ENCODE assay signal across 13 cellular contexts in genomic region chr1:34088001-34088400, GRCh38.
DNase-seq lines count a peak whose midpoint lies in the region; ATAC-seq and TF ChIP-seq lines count a peak whose summit lies in the region.
"Had no signal": no experiment of that assay in that cellular context is flagged by ENCODE, and none has a peak within 500 bp of the region (broad histone marks: within the 10 kb centered on the region; RNA-seq: fewer than 3 reads in every experiment).

No MANE protein-coding gene starts in this region.

- TF ChIP-seq POLR2A in vagina (IDR thresholded peaks at IDR 0.05) = no peak

- ATAC-seq in GM18870 (IDR thresholded peaks at IDR 0.05; ENCODE audit: unreplicated experiment) = no peak
- ATAC-seq: A549 had no signal

- BruUV-seq in Caco-2 (replicated peaks; lab: Mats Ljungman, UMichigan) = no TSS peak

- POLR2A ChIA-PET in Caco-2 (lab: Charles Lee) = no interaction called here

- TF ChIP-seq CTCF in glutamatergic neuron (IDR thresholded peaks at IDR 0.05; ENCODE audit: partially characterized antibody, unreplicated experiment) (no peak), vagina (IDR thresholded peaks at IDR 0.05) (no peak), Caco-2 (IDR thresholded peaks at IDR 0.05; ENCODE audit: insufficient read depth in 1 of 2, low read depth in 1 of 2, low read length in 1 of 2, severe bottlenecking in 1 of 2, unreplicated experiment in 1 of 2) (no peak)

- H3K4me3 ChIP-seq in vagina (no peak overlapping the region), Caco-2 (ENCODE audit: low read depth, low read length) (no peak overlapping the region)
- H3K4me3 ChIP-seq: A549, HAP-1 had no signal

- H3K27ac ChIP-seq in vagina = no peak overlapping the region
- H3K27ac ChIP-seq: A549, C4-2B had no signal

- peaks cover 8% of the 10 kb centered on the region for H3K27me3 Mint-ChIP-seq in glutamatergic neuron (ENCODE audit: unreplicated experiment)
- peaks cover 16% of the 10 kb centered on the region for H3K27me3 Mint-ChIP-seq in Caco-2 (ENCODE audit: insufficient read depth, unreplicated experiment)

- no peak overlapping the region for H3K4me3 Mint-ChIP-seq in glutamatergic neuron (ENCODE audit: unreplicated experiment)
- H3K4me3 Mint-ChIP-seq in Caco-2 (ENCODE audit: unreplicated experiment) = no peak overlapping the region
- H3K4me3 Mint-ChIP-seq: CD4-positive, alpha-beta memory T cell had no signal

- H3K4me1 ChIP-seq in vagina = no peaks in the 10 kb centered on the region
- no peaks in the 10 kb centered on the region for H3K4me1 ChIP-seq in Caco-2
- H3K4me1 ChIP-seq: A549, BE2C, HAP-1 had no signal

- no peaks in the 10 kb centered on the region for H3K9me3 ChIP-seq in vagina
- no peaks in the 10 kb centered on the region for H3K9me3 ChIP-seq in Caco-2
- H3K9me3 ChIP-seq: A549, BE2C, HAP-1 had no signal

- peaks cover 2% of the 10 kb centered on the region for H3K4me1 Mint-ChIP-seq in glutamatergic neuron (ENCODE audit: low read depth, unreplicated experiment)
- no peaks in the 10 kb centered on the region for H3K4me1 Mint-ChIP-seq in Caco-2 (ENCODE audit: low read depth, unreplicated experiment)
- H3K4me1 Mint-ChIP-seq: CD4-positive, alpha-beta memory T cell had no signal

- DNase-seq in ELF-1 (ENCODE audit: low read depth, low spot score) = peak; percentile 67
- DNase-seq in NCI-H1417 treated with DMSO at 0.1 percent for 48 hours (lab: John Stamatoyannopoulos, UW) = peak; percentile 10
- DNase-seq in glutamatergic neuron = peak; percentile 46
- DNase-seq in vagina (ENCODE audit: extremely low spot score in 2 of 2) = peak; percentile 37 to 77
- DNase-seq in Caco-2 = no peak
- DNase-seq: BE2C; CD4-positive, alpha-beta memory T cell; DND-41; GF-D8 had no signal

- H3K36me3 ChIP-seq in vagina (no peaks in the 10 kb centered on the region), Caco-2 (ENCODE audit: control insufficient read depth, insufficient read depth, low read length) (no peaks in the 10 kb centered on the region)
- H3K36me3 ChIP-seq: BE2C, HAP-1 had no signal

- peak overlapping the region; percentile 75 for H3K27ac Mint-ChIP-seq in glutamatergic neuron (ENCODE audit: unreplicated experiment)
- H3K27ac Mint-ChIP-seq in Caco-2 (ENCODE audit: unreplicated experiment) = no peak overlapping the region
- H3K27ac Mint-ChIP-seq: CD4-positive, alpha-beta memory T cell had no signal

- intact Hi-C loops in vagina (cut with DNase I) (no loop called here), Caco-2 (cut with micrococcal nuclease; ENCODE audit: unreplicated experiment) (no loop called here)

- H3K27me3 ChIP-seq in vagina = no peaks in the 10 kb centered on the region
- no peaks in the 10 kb centered on the region for H3K27me3 ChIP-seq in Caco-2 (replicated peaks; ENCODE audit: control insufficient read depth, insufficient read depth, low read length)
- H3K27me3 ChIP-seq: BE2C had no signal

- peaks cover 8% of the 10 kb centered on the region for H3K36me3 Mint-ChIP-seq in glutamatergic neuron (ENCODE audit: unreplicated experiment)
- no peaks in the 10 kb centered on the region for H3K36me3 Mint-ChIP-seq in Caco-2 (ENCODE audit: insufficient read depth, unreplicated experiment)
- H3K36me3 Mint-ChIP-seq: CD4-positive, alpha-beta memory T cell had no signal

- H3K9me3 Mint-ChIP-seq in glutamatergic neuron (ENCODE audit: unreplicated experiment) (peaks cover 10% of the 10 kb centered on the region), Caco-2 (ENCODE audit: unreplicated experiment) (peaks cover 9% of the 10 kb centered on the region)

- CTCF ChIA-PET in Caco-2 (lab: Charles Lee) = no interaction called here

Comparison
In these comparisons a context has a peak if more than half of its experiments do, and no peak if none do; other contexts are left out.
1. DNase-seq: peak in ELF-1 (single experiment), NCI-H1417 treated with DMSO at 0.1 percent for 48 hours (single experiment), glutamatergic neuron (single experiment) and vagina (2 of 2); none in Caco-2 (0 of 2).